Comparison of ENCODE assay signal across 26 cellular contexts in the genomic region with DNA sequence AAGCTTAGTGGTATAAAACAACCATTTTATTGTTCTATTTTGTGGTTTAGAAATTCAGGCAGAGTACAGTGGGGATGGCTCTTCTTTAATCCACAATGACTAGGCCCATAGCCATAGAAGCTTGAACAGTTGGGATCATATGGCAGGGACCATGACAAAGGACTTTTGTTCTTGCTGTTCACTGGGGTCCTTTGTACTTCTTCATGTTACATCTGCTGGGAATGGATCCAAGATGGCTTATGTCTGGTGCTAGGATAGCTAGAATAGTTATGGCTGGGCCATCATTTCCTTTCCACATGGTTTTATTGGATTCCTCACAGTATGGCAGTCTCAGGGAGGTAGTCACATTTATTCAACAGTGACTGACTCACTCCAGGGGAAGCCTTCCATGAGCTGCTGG.
DNase-seq lines count a peak whose midpoint lies in the region; ATAC-seq and TF ChIP-seq lines count a peak whose summit lies in the region.
"Had no signal": no experiment of that assay in that cellular context is flagged by ENCODE, and none has a peak within 500 bp of the region (broad histone marks: within the 10 kb centered on the region; RNA-seq: fewer than 3 reads in every experiment).

No MANE protein-coding gene starts in this region.

- no peaks in the 10 kb centered on the region for H3K36me3 Mint-ChIP-seq in activated T-helper 1 cell treated with anti-CD3 and anti-CD28 coated beads, Interleukin-12 subunit alpha, Interleukin-12 subunit beta, Interleukin-2, Interleukin-4 antibody, amounts not matched to agents 30 ng/mL and 10 ng/mL and 1 ng/mL, durations not matched to agents 14 hours and 24 hours and 36 hours (ENCODE audit: low read depth)
- H3K36me3 Mint-ChIP-seq: stimulated activated effector memory CD8-positive, alpha-beta T cell treated with anti-CD3 and anti-CD28 coated beads, Interleukin-12 subunit alpha, Interleukin-12 subunit beta, amount 100 ng/mL, for 72 hours had no signal

- H3K27me3 Mint-ChIP-seq in activated T-helper 1 cell treated with anti-CD3 and anti-CD28 coated beads, Interleukin-12 subunit alpha, Interleukin-12 subunit beta, Interleukin-2, Interleukin-4 antibody, amounts not matched to agents 30 ng/mL and 10 ng/mL and 1 ng/mL, durations not matched to agents 14 hours and 24 hours and 36 hours (ENCODE audit: insufficient read depth): peaks cover under 1% of the 10 kb centered on the region
- H3K27me3 Mint-ChIP-seq: activated naive CD8-positive, alpha-beta T cell treated with anti-CD3 and anti-CD28 coated beads, Interleukin-2, amount 50 U/mL, for 24 hours; activated T-helper 17 cell treated with anti-CD3 and anti-CD28 coated beads, Interleukin-2, amount 50 U/mL, for 72 hours; CD4-positive, alpha-beta T cell had no signal

- H3K27ac Mint-ChIP-seq in activated T-helper 1 cell treated with anti-CD3 and anti-CD28 coated beads, Interleukin-12 subunit alpha, Interleukin-12 subunit beta, Interleukin-2, Interleukin-4 antibody, amounts not matched to agents 30 ng/mL and 10 ng/mL and 1 ng/mL, durations not matched to agents 14 hours and 24 hours and 36 hours: no peak overlapping the region
- H3K27ac Mint-ChIP-seq: activated naive CD8-positive, alpha-beta T cell treated with anti-CD3 and anti-CD28 coated beads, Interleukin-2, amount 50 U/mL, for 24 hours; activated T-helper 17 cell treated with anti-CD3 and anti-CD28 coated beads, Interleukin-2, amount 50 U/mL, for 72 hours; CD4-positive, alpha-beta T cell; stimulated activated effector memory CD8-positive, alpha-beta T cell treated with anti-CD3 and anti-CD28 coated beads, Interleukin-12 subunit alpha, Interleukin-12 subunit beta, amount 100 ng/mL, for 72 hours had no signal

- H3K4me3 ChIP-seq in AG10803 (ENCODE audit: low read length) (no peak overlapping the region), dorsolateral prefrontal cortex (no peak overlapping the region)
- H3K4me3 ChIP-seq: K562, tibial artery had no signal

- peak overlapping the region in 56 of 59 donors; percentile 28 to 92 (median 82) for H3K27ac ChIP-seq in dorsolateral prefrontal cortex
- H3K27ac ChIP-seq: tibial artery had no signal

- H3K4me3 Mint-ChIP-seq in activated T-helper 1 cell treated with anti-CD3 and anti-CD28 coated beads, Interleukin-12 subunit alpha, Interleukin-12 subunit beta, Interleukin-2, Interleukin-4 antibody, amounts not matched to agents 30 ng/mL and 10 ng/mL and 1 ng/mL, durations not matched to agents 14 hours and 24 hours and 36 hours: no peak overlapping the region
- H3K4me3 Mint-ChIP-seq: activated naive CD8-positive, alpha-beta T cell treated with anti-CD3 and anti-CD28 coated beads, Interleukin-2, amount 50 U/mL, for 24 hours; activated T-helper 17 cell treated with anti-CD3 and anti-CD28 coated beads, Interleukin-2, amount 50 U/mL, for 72 hours; CD4-positive, alpha-beta T cell; neural crest cell; stimulated activated effector memory CD8-positive, alpha-beta T cell treated with anti-CD3 and anti-CD28 coated beads, Interleukin-12 subunit alpha, Interleukin-12 subunit beta, amount 100 ng/mL, for 72 hours had no signal

- no peaks in the 10 kb centered on the region for H3K4me1 Mint-ChIP-seq in activated T-helper 1 cell treated with anti-CD3 and anti-CD28 coated beads, Interleukin-12 subunit alpha, Interleukin-12 subunit beta, Interleukin-2, Interleukin-4 antibody, amounts not matched to agents 30 ng/mL and 10 ng/mL and 1 ng/mL, durations not matched to agents 14 hours and 24 hours and 36 hours (ENCODE audit: low read depth)
- H3K4me1 Mint-ChIP-seq: activated naive CD8-positive, alpha-beta T cell treated with anti-CD3 and anti-CD28 coated beads, Interleukin-2, amount 50 U/mL, for 24 hours; activated T-helper 17 cell treated with anti-CD3 and anti-CD28 coated beads, Interleukin-2, amount 50 U/mL, for 72 hours; stimulated activated effector memory CD8-positive, alpha-beta T cell treated with anti-CD3 and anti-CD28 coated beads, Interleukin-12 subunit alpha, Interleukin-12 subunit beta, amount 100 ng/mL, for 72 hours had no signal

- TF ChIP-seq CTCF in AG10803 (conservative IDR thresholded peaks at IDR 0.05; ENCODE audit: low read length): no peak
- peak in 1 of 56 donors; percentile 16 for TF ChIP-seq CTCF in dorsolateral prefrontal cortex (IDR thresholded peaks at IDR 0.05 in 54 of 56, conservative IDR thresholded peaks at IDR 0.05 in 2 of 56; ENCODE audit: low read depth in 1 of 56, partially characterized antibody in 56 of 56)

- peaks cover 0 to 6% (median 0%) of the 10 kb centered on the region in 45 donors for H3K27me3 ChIP-seq in dorsolateral prefrontal cortex
- H3K27me3 ChIP-seq: tibial artery had no signal

- intact Hi-C loops in dorsolateral prefrontal cortex (cut with DNase I): loop anchor here in 1 of 2 donors (1.0 to 10.0 kb wide), 4 partner anchors 68 to 185 kb away; no protein-coding TSS in a partner anchor
- intact Hi-C loops in activated T-helper 1 cell treated with anti-CD3 and anti-CD28 coated beads, Interleukin-12 subunit alpha, Interleukin-12 subunit beta, Interleukin-2, Interleukin-4 antibody, amounts not matched to agents 30 ng/mL and 10 ng/mL and 1 ng/mL, durations not matched to agents 14 hours and 24 hours and 36 hours (cut with micrococcal nuclease): no loop called here

- ATAC-seq in HG02973 (IDR thresholded peaks at IDR 0.05; ENCODE audit: unreplicated experiment) (no peak), HG03565 (IDR thresholded peaks at IDR 0.05; ENCODE audit: unreplicated experiment) (no peak)
- ATAC-seq: activated CD4-positive, CD25-positive, alpha-beta regulatory T cell treated with anti-CD3 and anti-CD28 coated beads, Interleukin-2, amount 50 U/mL, for 24 hours; activated naive CD8-positive, alpha-beta T cell treated with anti-CD3 and anti-CD28 coated beads, Interleukin-2, amount 50 U/mL, for 24 hours; activated T-helper 17 cell treated with anti-CD3 and anti-CD28 coated beads, Interleukin-2, amount 50 U/mL, for 72 hours; K562; stimulated activated effector memory CD8-positive, alpha-beta T cell treated with anti-CD3 and anti-CD28 coated beads, Interleukin-12 subunit alpha, Interleukin-12 subunit beta, amount 100 ng/mL, for 72 hours had no signal

- peak; percentile 14 for DNase-seq in AG10803 (ENCODE audit: low read depth)
- DNase-seq in HT1080 (ENCODE audit: low read depth): peak; percentile 92
- peak in 3 of 10 donors; percentile 7 to 66 (median 47) for DNase-seq in dorsolateral prefrontal cortex
- DNase-seq in myocyte (ENCODE audit: low read depth): peak; percentile 41
- no peak for DNase-seq in activated CD4-positive, alpha-beta T cell treated with anti-CD3 and anti-CD28 coated beads, Interleukin-2, amount 50 U/mL, for 4 hours
- no peak for DNase-seq in activated T-helper 1 cell treated with anti-CD3 and anti-CD28 coated beads, Interleukin-12 subunit alpha, Interleukin-12 subunit beta, Interleukin-2, Interleukin-4 antibody, amounts not matched to agents 30 ng/mL and 10 ng/mL and 1 ng/mL, durations not matched to agents 14 hours and 24 hours and 36 hours (ENCODE audit: low spot score)
- DNase-seq: ACHN; activated naive CD8-positive, alpha-beta T cell treated with anti-CD3 and anti-CD28 coated beads, Interleukin-2, amount 50 U/mL, for 24 hours; CD4-positive, alpha-beta T cell; central memory CD4-positive, alpha-beta T cell; DMS53; effector memory CD4-positive, alpha-beta T cell; kidney glomerular epithelial cell; NCI-H2081; NCI-H69; SHP77 treated with DMSO at 0.1 percent for 48 hours; stimulated activated CD4-positive, alpha-beta T cell treated with anti-CD3 and anti-CD28 coated beads, Interleukin-12 subunit alpha, Interleukin-12 subunit beta, amount 100 ng/mL, for 4 hours; T-helper 2 cell; tibial artery had no signal

- no peaks in the 10 kb centered on the region for H3K9me3 Mint-ChIP-seq in activated T-helper 1 cell treated with anti-CD3 and anti-CD28 coated beads, Interleukin-12 subunit alpha, Interleukin-12 subunit beta, Interleukin-2, Interleukin-4 antibody, amounts not matched to agents 30 ng/mL and 10 ng/mL and 1 ng/mL, durations not matched to agents 14 hours and 24 hours and 36 hours

Comparison
In these comparisons a context has a peak if more than half of its experiments do, and no peak if none do; other contexts are left out.
1. DNase-seq: peak in AG10803 (single experiment), HT1080 (single experiment) and myocyte (single experiment); none in activated CD4-positive, alpha-beta T cell treated with anti-CD3 and anti-CD28 coated beads, Interleukin-2, amount 50 U/mL, for 4 hours (0 of 2) and activated T-helper 1 cell treated with anti-CD3 and anti-CD28 coated beads, Interleukin-12 subunit alpha, Interleukin-12 subunit beta, Interleukin-2, Interleukin-4 antibody, amounts not matched to agents 30 ng/mL and 10 ng/mL and 1 ng/mL, durations not matched to agents 14 hours and 24 hours and 36 hours (single experiment).